ENCODE assay signal across 32 cellular contexts in genomic region chr10:117470733-117471132, GRCh38.
"Had no signal": no experiment of that assay in that cellular context is flagged by ENCODE, and none has a peak within 500 bp of the region (broad histone marks: within the 10 kb centered on the region; RNA-seq: fewer than 3 reads in every experiment).

No MANE protein-coding gene starts in this region.

- H3K9me3 ChIP-seq: ascending aorta, SJCRH30 had no signal

- H3K9me3 Mint-ChIP-seq: activated CD4-positive, alpha-beta memory T cell treated with anti-CD3 and anti-CD28 coated beads, Interleukin-2, amount 10 ng/mL, durations not matched to agents 7 days and 5 days; activated naive CD4-positive, alpha-beta T cell treated with anti-CD3 and anti-CD28 coated beads, Interleukin-2, amount 50 U/mL, for 24 hours; activated naive CD8-positive, alpha-beta T cell treated with anti-CD3 and anti-CD28 coated beads, Interleukin-2, amount 10 ng/mL, durations not matched to agents 7 days and 5 days; activated T-cell treated with anti-CD3 and anti-CD28 coated beads, Interleukin-2, amount 50 U/mL, for 24 hours; activated T-helper 2 cell treated with anti-CD3 and anti-CD28 coated beads, Interferon-gamma antibody, Interleukin-2, Interleukin-4, amounts not matched to agents 10 μg/mL and 5 μg/mL and 100 μg/mL, durations not matched to agents 14 hours and 24 hours and 36 hours had no signal

- H3K4me1 ChIP-seq: ascending aorta, SJCRH30 had no signal

- FAIRE-seq: colon had no signal

- H3K27me3 ChIP-seq: ascending aorta, cardiac muscle cell, MG63, SJCRH30 had no signal

- H3K4me1 Mint-ChIP-seq: activated CD4-positive, alpha-beta memory T cell treated with anti-CD3 and anti-CD28 coated beads, Interleukin-2, amount 10 ng/mL, durations not matched to agents 7 days and 5 days; activated naive CD4-positive, alpha-beta T cell treated with anti-CD3 and anti-CD28 coated beads, Interleukin-2, amount 50 U/mL, for 24 hours; activated naive CD8-positive, alpha-beta T cell treated with anti-CD3 and anti-CD28 coated beads, Interleukin-2, amount 10 ng/mL, durations not matched to agents 7 days and 5 days had no signal

- H3K36me3 Mint-ChIP-seq: activated naive CD4-positive, alpha-beta T cell treated with anti-CD3 and anti-CD28 coated beads, Interleukin-2, amount 50 U/mL, for 24 hours; activated naive CD8-positive, alpha-beta T cell treated with anti-CD3 and anti-CD28 coated beads, Interleukin-2, amount 10 ng/mL, durations not matched to agents 7 days and 5 days had no signal

- H3K4me3 Mint-ChIP-seq: activated CD4-positive, alpha-beta memory T cell treated with anti-CD3 and anti-CD28 coated beads, Interleukin-2, amount 10 ng/mL, durations not matched to agents 7 days and 5 days; activated naive CD4-positive, alpha-beta T cell treated with anti-CD3 and anti-CD28 coated beads, Interleukin-2, amount 50 U/mL, for 24 hours; activated naive CD8-positive, alpha-beta T cell treated with anti-CD3 and anti-CD28 coated beads, Interleukin-2, amount 10 ng/mL, durations not matched to agents 7 days and 5 days; activated T-cell treated with anti-CD3 and anti-CD28 coated beads, Interleukin-2, amount 50 U/mL, for 24 hours had no signal

- DNase-seq: activated CD4-positive, alpha-beta memory T cell treated with anti-CD3 and anti-CD28 coated beads, Interleukin-2, amount 10 ng/mL, durations not matched to agents 7 days and 5 days; activated CD4-positive, alpha-beta T cell treated with anti-CD3 and anti-CD28 coated beads for 1 hour; activated CD4-positive, alpha-beta T cell treated with anti-CD3 and anti-CD28 coated beads for 48 hours; activated CD4-positive, CD25-positive, alpha-beta regulatory T cell; activated gamma-delta T cell; activated naive CD4-positive, alpha-beta T cell treated with Interleukin-2 at 50 U/mL for 16 hours; activated naive CD8-positive, alpha-beta T cell treated with anti-CD3 and anti-CD28 coated beads, Interleukin-2, amount 10 ng/mL, durations not matched to agents 7 days and 5 days; activated T-cell treated with anti-CD3 and anti-CD28 coated beads, Interleukin-2, amount 50 U/mL, for 24 hours; amygdala; cerebellar nuclear complex; Kasumi-1; MG63; NCI-H1048; NCI-H1105 treated with DMSO at 0.1 percent for 48 hours; NCI-H1436 treated with DMSO at 0.1 percent for 48 hours; NCI-H1694 treated with DMSO at 0.1 percent for 48 hours; NCI-H2029 treated with DMSO at 0.1 percent for 48 hours; NCI-H2107; NCI-H2171; NCI-H510A; NCI-H526; NCI-H748 treated with DMSO at 0.1 percent for 48 hours; SHP77; SJCRH30; T1000; WERI-Rb-1 had no signal

- H3K27me3 Mint-ChIP-seq: activated CD4-positive, alpha-beta memory T cell treated with anti-CD3 and anti-CD28 coated beads, Interleukin-2, amount 10 ng/mL, durations not matched to agents 7 days and 5 days had no signal

- H3K27ac ChIP-seq: ascending aorta, cardiac muscle cell, SJCRH30, SK-N-MC, WERI-Rb-1 had no signal

- H3K27ac Mint-ChIP-seq: activated CD4-positive, alpha-beta memory T cell treated with anti-CD3 and anti-CD28 coated beads, Interleukin-2, amount 10 ng/mL, durations not matched to agents 7 days and 5 days; activated naive CD8-positive, alpha-beta T cell treated with anti-CD3 and anti-CD28 coated beads, Interleukin-2, amount 10 ng/mL, durations not matched to agents 7 days and 5 days; activated T-cell treated with anti-CD3 and anti-CD28 coated beads, Interleukin-2, amount 50 U/mL, for 24 hours; activated T-helper 2 cell treated with anti-CD3 and anti-CD28 coated beads, Interferon-gamma antibody, Interleukin-2, Interleukin-4, amounts not matched to agents 10 μg/mL and 5 μg/mL and 100 μg/mL, durations not matched to agents 14 hours and 24 hours and 36 hours had no signal

- H3K4me3 ChIP-seq: ascending aorta, cardiac muscle cell, MG63, SJCRH30, SK-N-MC had no signal

- H3K36me3 ChIP-seq: ascending aorta, cardiac muscle cell, MG63, SJCRH30, WERI-Rb-1 had no signal
